Comparison of ENCODE assay signal across 27 cellular contexts in genomic region chr19:30359936-30360335, GRCh38. TPM values are rescaled to one million over a fixed set of nuclear protein-coding genes. Genes with fewer than 3 reads are reported as not detected.
"Had no signal": no experiment of that assay in that cellular context is flagged by ENCODE, and none has a peak within 500 bp of the region (broad histone marks: within the 10 kb centered on the region; RNA-seq: fewer than 3 reads in every experiment).

No MANE protein-coding gene starts in this region.

- H3K27me3 ChIP-seq: thyroid gland, upper lobe of right lung had no signal

- H3K4me3 Mint-ChIP-seq: activated CD4-positive, alpha-beta memory T cell treated with anti-CD3 and anti-CD28 coated beads for 36 hours; activated CD4-positive, alpha-beta T cell treated with anti-CD3 and anti-CD28 coated beads, Interleukin-2, amount 10 ng/mL, durations not matched to agents 24 days and 14 days; activated T-cell treated with anti-CD3 and anti-CD28 coated beads, Interleukin-2, amount 50 U/mL, for 4 hours; activated T-helper 17 cell treated with anti-CD3 and anti-CD28 coated beads, Interleukin-2, amount 50 U/mL, for 72 hours; central memory CD8-positive, alpha-beta T cell; effector memory CD8-positive, alpha-beta T cell; mesothelial cell of epicardium; nephron progenitor cell; T-helper 17 cell had no signal

- H3K4me1 Mint-ChIP-seq: activated CD4-positive, alpha-beta T cell treated with anti-CD3 and anti-CD28 coated beads, Interleukin-2, amount 10 ng/mL, durations not matched to agents 24 days and 14 days; activated T-helper 17 cell treated with anti-CD3 and anti-CD28 coated beads, Interleukin-2, amount 50 U/mL, for 72 hours; central memory CD8-positive, alpha-beta T cell; T-helper 17 cell had no signal

- H3K4me3 ChIP-seq: breast epithelium, thyroid gland, upper lobe of right lung had no signal

- H3K27ac ChIP-seq: breast epithelium, parathyroid adenoma, thyroid gland, upper lobe of right lung had no signal

- H3K36me3 Mint-ChIP-seq: activated CD4-positive, alpha-beta memory T cell treated with anti-CD3 and anti-CD28 coated beads for 36 hours; mesothelial cell of epicardium; naive B cell had no signal

- H3K4me1 ChIP-seq: breast epithelium, parathyroid adenoma, thyroid gland, upper lobe of right lung had no signal

- H3K9ac ChIP-seq: parathyroid adenoma had no signal

- H3K79me2 ChIP-seq: parathyroid adenoma had no signal

- FAIRE-seq: colon, endothelial cell of umbilical vein, keratinocyte had no signal

- H3K9me3 ChIP-seq: breast epithelium, thyroid gland, upper lobe of right lung had no signal

- H2AFZ ChIP-seq: parathyroid adenoma had no signal

- H3K27ac Mint-ChIP-seq: activated CD4-positive, alpha-beta memory T cell treated with anti-CD3 and anti-CD28 coated beads for 36 hours; activated CD4-positive, alpha-beta T cell treated with anti-CD3 and anti-CD28 coated beads, Interleukin-2, amount 10 ng/mL, durations not matched to agents 24 days and 14 days; activated T-helper 17 cell treated with anti-CD3 and anti-CD28 coated beads, Interleukin-2, amount 50 U/mL, for 72 hours; effector memory CD8-positive, alpha-beta T cell; naive B cell; T-helper 17 cell had no signal

- H3K9me3 Mint-ChIP-seq: activated CD4-positive, alpha-beta memory T cell treated with anti-CD3 and anti-CD28 coated beads for 36 hours; activated CD4-positive, alpha-beta T cell treated with anti-CD3 and anti-CD28 coated beads, Interleukin-2, amount 10 ng/mL, durations not matched to agents 24 days and 14 days; activated T-cell treated with anti-CD3 and anti-CD28 coated beads, Interleukin-2, amount 50 U/mL, for 4 hours; activated T-helper 17 cell treated with anti-CD3 and anti-CD28 coated beads, Interleukin-2, amount 50 U/mL, for 72 hours; central memory CD8-positive, alpha-beta T cell; effector memory CD8-positive, alpha-beta T cell; mesothelial cell of epicardium; nephron progenitor cell had no signal

- DNase-seq: activated CD4-positive, alpha-beta memory T cell treated with anti-CD3 and anti-CD28 coated beads for 36 hours; activated CD4-positive, alpha-beta T cell treated with anti-CD3 and anti-CD28 coated beads, Interleukin-2, amount 10 ng/mL, durations not matched to agents 24 days and 14 days; activated CD4-positive, CD25-positive, alpha-beta regulatory T cell treated with anti-CD3 and anti-CD28 coated beads, Interleukin-2, amount 50 U/mL, for 72 hours; activated gamma-delta T cell treated with Interleukin-2 at 50 U/mL for 16 hours; activated naive CD4-positive, alpha-beta T cell treated with anti-CD3 and anti-CD28 coated beads, Interleukin-2, amount 50 U/mL, for 16 hours; activated T-cell treated with anti-CD3 and anti-CD28 coated beads, Interleukin-2, amount 50 U/mL, for 4 hours; amniotic stem cell; effector memory CD8-positive, alpha-beta T cell; foreskin fibroblast; left colon; mammary epithelial cell; naive B cell; nephron progenitor cell; stimulated activated CD4-positive, alpha-beta T cell treated with anti-CD3 and anti-CD28 coated beads, Interleukin-2, amount 100 ng/mL, for 48 hours; stimulated activated naive CD8-positive, alpha-beta T cell treated with anti-CD3 and anti-CD28 coated beads, Interleukin-15, Interleukin-2, amounts not matched to agents 100 U/mL and 50 U/mL, for 24 hours; T-helper 17 cell; T1000; thyroid gland; upper lobe of right lung had no signal

- H3K36me3 ChIP-seq: breast epithelium, thyroid gland, upper lobe of right lung had no signal

RNA-seq across cellular contexts. Expression of gene ZNF536, which starts 12.2 kb away (rescaled TPM):
- total RNA-seq: activated CD4-positive, alpha-beta memory T cell treated with anti-CD3 and anti-CD28 coated beads for 36 hours; activated CD4-positive, alpha-beta T cell treated with anti-CD3 and anti-CD28 coated beads, Interleukin-2, amount 10 ng/mL, durations not matched to agents 24 days and 14 days; activated T-cell treated with anti-CD3 and anti-CD28 coated beads, Interleukin-2, amount 50 U/mL, for 4 hours; activated T-helper 17 cell treated with anti-CD3 and anti-CD28 coated beads, Interleukin-2, amount 50 U/mL, for 72 hours; endothelial cell of umbilical vein; mammary epithelial cell; T-helper 17 cell had no signal
- polyA plus RNA-seq: endothelial cell of umbilical vein, keratinocyte, mammary epithelial cell had no signal
